In genomic region chrX:121308276-121308805, GRCh38 we compare ENCODE assay signal across 8 cellular contexts.
DNase-seq lines count a peak whose midpoint lies in the region; ATAC-seq and TF ChIP-seq lines count a peak whose summit lies in the region.

No MANE protein-coding gene starts in this region.

- ATAC-seq in GM18511 (IDR thresholded peaks at IDR 0.05; ENCODE audit: unreplicated experiment) (peak; percentile 78), HG02885 (IDR thresholded peaks at IDR 0.05; ENCODE audit: poor library complexity, unreplicated experiment) (peak; percentile 69)
- peak; percentile 77 for ATAC-seq in activated T-helper 17 cell treated with anti-CD3 and anti-CD28 coated beads, Interleukin-2, amount 50 U/mL, for 72 hours (replicated peaks)

- TF ChIP-seq CTCF in AG09309 (IDR thresholded peaks at IDR 0.05; ENCODE audit: control insufficient read depth, insufficient read depth, low read depth, low read length, missing control alignments) = peak; percentile 37

- H3K4me3 Mint-ChIP-seq in activated T-helper 17 cell treated with anti-CD3 and anti-CD28 coated beads, Interleukin-2, amount 50 U/mL, for 72 hours = peak overlapping the region; percentile 70

- DNase-seq in AG09309 (ENCODE audit: low read depth) (peak; percentile 7), NCI-H2227 treated with DMSO at 0.1 percent for 48 hours (lab: John Stamatoyannopoulos, UW) (peak; percentile 20), iPS-NIHi11 (ENCODE audit: low spot score) (peak; percentile 26), GF-D8 (lab: John Stamatoyannopoulos, UW) (no peak)
- peak; percentile 1 for DNase-seq in stimulated activated CD8-positive, alpha-beta memory T cell treated with anti-CD3 and anti-CD28 coated beads, Interleukin-12 subunit alpha, Interleukin-12 subunit beta, amount 100 ng/mL, for 1 hour (ENCODE audit: low read depth)

- peak overlapping the region; percentile 99 for H3K27ac Mint-ChIP-seq in activated T-helper 17 cell treated with anti-CD3 and anti-CD28 coated beads, Interleukin-2, amount 50 U/mL, for 72 hours

- no peaks in the 10 kb centered on the region for H3K9me3 Mint-ChIP-seq in activated T-helper 17 cell treated with anti-CD3 and anti-CD28 coated beads, Interleukin-2, amount 50 U/mL, for 72 hours

- H3K4me3 ChIP-seq in AG09309 (ENCODE audit: control insufficient read depth, low read depth, low read length) = no peak overlapping the region

- H3K4me1 Mint-ChIP-seq in activated T-helper 17 cell treated with anti-CD3 and anti-CD28 coated beads, Interleukin-2, amount 50 U/mL, for 72 hours = peaks cover 16% of the 10 kb centered on the region

- peaks cover 11% of the 10 kb centered on the region for H3K36me3 Mint-ChIP-seq in activated T-helper 17 cell treated with anti-CD3 and anti-CD28 coated beads, Interleukin-2, amount 50 U/mL, for 72 hours (ENCODE audit: low read depth)

- no peaks in the 10 kb centered on the region for H3K27me3 Mint-ChIP-seq in activated T-helper 17 cell treated with anti-CD3 and anti-CD28 coated beads, Interleukin-2, amount 50 U/mL, for 72 hours
